In genomic region chr7:73830872-73831655, GRCh38 we compare ENCODE assay signal across 11 cellular contexts. TPM values are rescaled to one million over a fixed set of nuclear protein-coding genes. Genes with fewer than 3 reads are reported as not detected.
DNase-seq lines count a peak whose midpoint lies in the region; ATAC-seq, FAIRE-seq and TF ChIP-seq lines count a peak whose summit lies in the region.
"Had no signal": no experiment of that assay in that cellular context is flagged by ENCODE, and none has a peak within 500 bp of the region (broad histone marks: within the 10 kb centered on the region; RNA-seq: fewer than 3 reads in every experiment).

TSS of gene CLDN4 (plus strand) at chr7:73830996. CDS start at chr7:73831202, 206 bp downstream.

- H3K4me1 ChIP-seq in CD4-positive, CD25-positive, alpha-beta regulatory T cell (ENCODE audit: control insufficient read depth, insufficient read depth, low read length, poor library complexity, severe bottlenecking), result peaks cover 26% of the 10 kb centered on the region

- FAIRE-seq in bronchial epithelial cell (lab: Jason Lieb, UNC), result no peak

- no peaks in the 10 kb centered on the region for H3K9me3 ChIP-seq in CD4-positive, CD25-positive, alpha-beta regulatory T cell (ENCODE audit: control insufficient read depth in 2 of 2, low read length in 2 of 2)

- H3K36me3 Mint-ChIP-seq in CD4-positive, CD25-positive, alpha-beta regulatory T cell, result no peaks in the 10 kb centered on the region
- H3K36me3 Mint-ChIP-seq in mesothelial cell of epicardium, result no peaks in the 10 kb centered on the region
- no peaks in the 10 kb centered on the region for H3K36me3 Mint-ChIP-seq in endothelial cell (ENCODE audit: low read depth, unreplicated experiment)

- H3K27ac Mint-ChIP-seq in CD4-positive, CD25-positive, alpha-beta regulatory T cell, result peak within 1 kb of the TSS in 2 of 3 donors; percentile 35 to 89
- H3K27ac Mint-ChIP-seq in mesothelial cell of epicardium (peak within 1 kb of the TSS; percentile 99), endothelial cell (ENCODE audit: unreplicated experiment) (no peak within 1 kb of the TSS)
- H3K27ac Mint-ChIP-seq: activated B cell treated with CpG ODN at 0.5 μM for 24 hours had no signal

- H3K36me3 ChIP-seq in CD4-positive, CD25-positive, alpha-beta regulatory T cell (ENCODE audit: control insufficient read depth, insufficient read depth, low read length), result no peaks in the 10 kb centered on the region
- H3K36me3 ChIP-seq in bronchial epithelial cell (ENCODE audit: control insufficient read depth, insufficient read depth, low read length), result no peaks in the 10 kb centered on the region

- no peak within 1 kb of the TSS for H3K27ac ChIP-seq in CD4-positive, CD25-positive, alpha-beta regulatory T cell (ENCODE audit: insufficient read depth, low read length, poor library complexity, severe bottlenecking)

- H3K27me3 ChIP-seq in CD4-positive, CD25-positive, alpha-beta regulatory T cell (ENCODE audit: control insufficient read depth, insufficient read depth, low read length), result no peaks in the 10 kb centered on the region
- no peaks in the 10 kb centered on the region for H3K27me3 ChIP-seq in bronchial epithelial cell (ENCODE audit: control insufficient read depth, insufficient read depth, low read length)

- no peaks in the 10 kb centered on the region for H3K27me3 Mint-ChIP-seq in CD4-positive, CD25-positive, alpha-beta regulatory T cell
- H3K27me3 Mint-ChIP-seq in mesothelial cell of epicardium (ENCODE audit: low read depth) (peaks cover 2% of the 10 kb centered on the region), endothelial cell (ENCODE audit: unreplicated experiment) (peaks cover 14% of the 10 kb centered on the region)

- peaks cover 14 to 36% (median 26%) of the 10 kb centered on the region in 4 donors for H3K4me1 Mint-ChIP-seq in CD4-positive, CD25-positive, alpha-beta regulatory T cell
- H3K4me1 Mint-ChIP-seq in mesothelial cell of epicardium (peaks cover 67% of the 10 kb centered on the region), endothelial cell (ENCODE audit: unreplicated experiment) (peaks cover 22% of the 10 kb centered on the region)

- peak within 1 kb of the TSS in 2 of 4 donors; percentile 38 to 41 for H3K4me3 Mint-ChIP-seq in CD4-positive, CD25-positive, alpha-beta regulatory T cell
- H3K4me3 Mint-ChIP-seq in mesothelial cell of epicardium (peak within 1 kb of the TSS; percentile 79), endothelial cell (ENCODE audit: unreplicated experiment) (no peak within 1 kb of the TSS)
- H3K4me3 Mint-ChIP-seq: activated B cell treated with CpG ODN at 0.5 μM for 24 hours had no signal

- H3K4me3 ChIP-seq in CD4-positive, CD25-positive, alpha-beta regulatory T cell (ENCODE audit: low read depth, low read length), result no peak within 1 kb of the TSS
- peak within 1 kb of the TSS; percentile 46 for H3K4me3 ChIP-seq in bronchial epithelial cell (ENCODE audit: low read depth, low read length)

- TF ChIP-seq CTCF in bronchial epithelial cell (IDR thresholded peaks at IDR 0.05; ENCODE audit: insufficient read depth, low read length, severe bottlenecking), result no peak
- TF ChIP-seq CTCF in mesothelial cell of epicardium (IDR thresholded peaks at IDR 0.05; ENCODE audit: unreplicated experiment), result no peak
- TF ChIP-seq CTCF in endothelial cell (IDR thresholded peaks at IDR 0.05; ENCODE audit: unreplicated experiment), result no peak

- TF ChIP-seq POLR2A in erythroblast (IDR thresholded peaks at IDR 0.05; ENCODE audit: low read length), result no peak

- no peak for DNase-seq in CD4-positive, CD25-positive, alpha-beta regulatory T cell
- peak; percentile 88 for DNase-seq in NCI-H2107 (lab: John Stamatoyannopoulos, UW)
- DNase-seq in bronchial epithelial cell (ENCODE audit: low read depth), result peak; percentile 64
- peak in 1 of 2 experiments; percentile 55 for DNase-seq in mesothelial cell of epicardium (ENCODE audit: low spot score in 2 of 2, unreplicated experiment in 2 of 2)
- DNase-seq in endothelial cell (ENCODE audit: low spot score), result no peak
- no peak for DNase-seq in erythroblast (lab: John Stamatoyannopoulos, UW)
- DNase-seq in head of caudate nucleus, result no peak
- DNase-seq in Right ventricle myocardium superior, result no peak
- DNase-seq: activated B cell treated with CpG ODN at 0.5 μM for 24 hours had no signal

- peaks cover 0 to 2% (median 0%) of the 10 kb centered on the region in 7 donors for H3K9me3 Mint-ChIP-seq in CD4-positive, CD25-positive, alpha-beta regulatory T cell
- H3K9me3 Mint-ChIP-seq in mesothelial cell of epicardium (no peaks in the 10 kb centered on the region), endothelial cell (ENCODE audit: unreplicated experiment) (no peaks in the 10 kb centered on the region)
- H3K9me3 Mint-ChIP-seq: activated B cell treated with CpG ODN at 0.5 μM for 24 hours had no signal

- intact Hi-C loops in head of caudate nucleus (cut with DNase I) (no loop called here), Right ventricle myocardium superior (cut with DNase I) (no loop called here)

- no peak for ATAC-seq in CD4-positive, CD25-positive, alpha-beta regulatory T cell (ENCODE audit: low read depth in 2 of 2)
- no peak for ATAC-seq in Right ventricle myocardium superior (ENCODE audit: poor library complexity)

RNA-seq across cellular contexts. Expression of gene CLDN4, which starts in this region (rescaled TPM):
- 0.79 TPM for total RNA-seq in CD4-positive, CD25-positive, alpha-beta regulatory T cell
- under 1 TPM; 0.10 to 0.63 (median 0.23) TPM for polyA plus RNA-seq in CD4-positive, CD25-positive, alpha-beta regulatory T cell
- total RNA-seq in bronchial epithelial cell (55.5 and 126 TPM in 2 replicates), mesothelial cell of epicardium (158 to 175 TPM (median 165 TPM) in 3 replicates), endothelial cell (ENCODE audit: unreplicated experiment) (1.6 TPM), Right ventricle myocardium superior (0.11 TPM)
- total RNA-seq: activated B cell treated with CpG ODN at 0.5 μM for 24 hours, cardiac septum, lung microvascular endothelial cell had no signal

Comparison
In these comparisons a context has a peak if more than half of its experiments do, and no peak if none do; other contexts are left out.
1. RNA of gene CLDN4 (total RNA-seq): 158 to 175 TPM in mesothelial cell of epicardium and 55.5 to 126 TPM in bronchial epithelial cell; 1.6 TPM in endothelial cell (single experiment), 0.79 TPM in CD4-positive, CD25-positive, alpha-beta regulatory T cell (single experiment) and 0.11 TPM in Right ventricle myocardium superior (single experiment); every median in the first group is over 10 times any median in the second.
2. DNase-seq: peak in NCI-H2107 (single experiment) and bronchial epithelial cell (single experiment); none in CD4-positive, CD25-positive, alpha-beta regulatory T cell (0 of 3), endothelial cell (single experiment), erythroblast (0 of 2), head of caudate nucleus (0 of 42) and Right ventricle myocardium superior (single experiment).